In the genomic region with DNA sequence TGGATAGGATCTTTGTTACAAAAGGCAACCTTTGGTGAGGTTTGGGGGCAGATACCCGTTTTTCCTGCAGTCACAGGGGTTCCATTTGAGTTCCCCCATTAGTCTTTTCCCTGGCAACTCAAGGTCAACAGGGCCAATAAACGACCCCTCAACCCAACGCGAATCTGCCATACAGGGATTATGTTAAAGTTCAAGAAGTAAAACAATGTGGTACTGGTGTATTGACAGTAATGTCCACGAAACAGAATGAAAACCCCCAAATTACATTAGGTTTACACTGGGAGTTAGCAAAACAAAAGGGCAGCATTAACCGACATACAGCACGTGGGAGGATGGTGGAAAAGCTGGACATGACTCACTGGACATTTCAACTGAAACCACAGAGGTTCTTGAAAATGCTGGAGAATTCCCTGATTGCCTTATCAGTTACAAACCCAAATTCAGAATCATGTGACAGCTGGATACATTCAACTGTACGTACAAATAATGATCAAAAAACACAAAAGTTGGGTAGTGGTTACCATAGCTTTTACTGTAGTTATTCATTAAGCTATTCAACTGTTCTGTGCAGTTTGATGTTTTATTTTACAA, we compare ENCODE assay signal across 9 cellular contexts. TPM values are rescaled to one million over a fixed set of nuclear protein-coding genes. Genes with fewer than 3 reads are reported as not detected.
A peak's percentile ranks its signal among the peaks of the same experiment; 100 is the strongest.
DNase-seq lines count a peak whose midpoint lies in the region; ATAC-seq and TF ChIP-seq lines count a peak whose summit lies in the region.
"Had no signal": no experiment of that assay in that cellular context is flagged by ENCODE, and none has a peak within 500 bp of the region (broad histone marks: within the 10 kb centered on the region; RNA-seq: fewer than 3 reads in every experiment).

No MANE protein-coding gene starts in this region.

- H3K27me3 ChIP-seq in Panc1 (ENCODE audit: control insufficient read depth, insufficient read depth, low read length) (no peaks in the 10 kb centered on the region), ascending aorta (no peaks in the 10 kb centered on the region)

- in situ Hi-C loops in Caki2 (cut with HindIII; ENCODE audit: low pct_unique_long_range_greater_than_20kb, low sequenced_read_pairs): no loop called here
- in situ Hi-C loops in Panc1 (cut with HindIII; ENCODE audit: low pct_unique_long_range_greater_than_20kb, low sequenced_read_pairs): no loop called here

- DNase-seq in Caki2 (ENCODE audit: low read depth) (peak; percentile 52), Panc1 (ENCODE audit: low read depth, low spot score) (no peak), epithelial cell of esophagus (ENCODE audit: low read depth) (peak; percentile 32), non-pigmented ciliary epithelial cell (ENCODE audit: low read depth) (peak; percentile 76), DMS79 (lab: John Stamatoyannopoulos, UW) (no peak), ascending aorta (ENCODE audit: low spot score in 2 of 2) (no peak)
- DNase-seq in activated effector memory CD4-positive, alpha-beta T cell treated with Interleukin-2 at 50 U/mL for 16 hours: no peak

- POLR2A ChIA-PET in Panc1 (lab: Charles Lee): interaction anchor here (0.5 kb wide), 1 partner anchor 25 kb away, joined by 8 read pairs; no protein-coding TSS in a partner anchor

- peak overlapping the region; percentile 60 to 80 for H3K4me3 ChIP-seq in Panc1 (ENCODE audit: low read depth in 2 of 2, low read length in 2 of 2)
- no peak overlapping the region for H3K4me3 ChIP-seq in epithelial cell of esophagus (ENCODE audit: low read length)
- H3K4me3 ChIP-seq in ascending aorta: no peak overlapping the region

- peaks cover 3% of the 10 kb centered on the region; the same call in 1 of the 2 replicates for H3K9me3 ChIP-seq in Panc1 (ENCODE audit: control insufficient read depth, insufficient read depth, low read depth, low read length)
- H3K9me3 ChIP-seq in ascending aorta: no peaks in the 10 kb centered on the region
- H3K9me3 ChIP-seq: neutrophil had no signal

- CTCF ChIA-PET in Panc1 (lab: Charles Lee): interaction anchor here (0.6 to 1.0 kb wide), 2 partner anchors 50 to 156 kb away, joined by 3 read pairs; a partner anchor contains a TSS

- H3K4me1 ChIP-seq in Panc1 (ENCODE audit: control insufficient read depth, insufficient read depth, low read length) (peaks cover 12% of the 10 kb centered on the region), ascending aorta (peaks cover 3% of the 10 kb centered on the region in 2 donors)

- no peak for TF ChIP-seq CTCF in Panc1 (IDR thresholded peaks at IDR 0.05)
- TF ChIP-seq CTCF in epithelial cell of esophagus (IDR thresholded peaks at IDR 0.05; ENCODE audit: insufficient read depth, low read depth, low read length, missing control alignments): no peak
- TF ChIP-seq CTCF in ascending aorta (IDR thresholded peaks at IDR 0.05): no peak

- intact Hi-C loops in Panc1 (cut with micrococcal nuclease; ENCODE audit: unreplicated experiment) (loop anchor here (10.0 kb wide), 1 partner anchor 183 kb away; no protein-coding TSS in a partner anchor), ascending aorta (cut with DNase I) (no loop called here)

- no TSS peak for BruUV-seq in Panc1 (replicated peaks; lab: Mats Ljungman, UMichigan)

- H3K36me3 ChIP-seq in Panc1 (ENCODE audit: control insufficient read depth, insufficient read depth, low read length): no peaks in the 10 kb centered on the region
- H3K36me3 ChIP-seq in ascending aorta: peaks cover 7 to 15% of the 10 kb centered on the region in 2 donors

- no peak for ATAC-seq in Panc1
- ATAC-seq in GM21447 (IDR thresholded peaks at IDR 0.05; ENCODE audit: unreplicated experiment): no peak

- H3K27ac ChIP-seq in Panc1 (ENCODE audit: low read length) (peak overlapping the region; percentile 69), ascending aorta (no peak overlapping the region)
- H3K27ac ChIP-seq: neutrophil had no signal

RNA-seq across cellular contexts. Expression of a gene that starts 4.9 kb away (rescaled TPM):
- 78.6 and 105 TPM in 2 replicates for total RNA-seq in Caki2 (2014; rRNA removed; shearing (Covaris generic); ENCODE audit: low replicate concordance)
- total RNA-seq in Panc1 (2021; ENCODE audit: unreplicated experiment): 104 TPM
- polyA plus RNA-seq in Panc1 (2012; ENCODE audit: insufficient read length): 162 TPM
- 97.9 TPM for total RNA-seq in ascending aorta

RNA-seq across cellular contexts. Expression of a gene that starts 18.0 kb away (rescaled TPM):
- 20.8 and 26.1 TPM in 2 replicates for total RNA-seq in Caki2 (2014; rRNA removed; shearing (Covaris generic); ENCODE audit: low replicate concordance)
- total RNA-seq in Panc1 (2021; ENCODE audit: unreplicated experiment) (35.3 TPM), ascending aorta (21.0 TPM)
- 27.4 TPM for polyA plus RNA-seq in Panc1 (2012; ENCODE audit: insufficient read length)

Comparison
In these comparisons a context has a peak if more than half of its experiments do, and no peak if none do; other contexts are left out.
1. DNase-seq: peak in Caki2 (single experiment), epithelial cell of esophagus (single experiment) and non-pigmented ciliary epithelial cell (single experiment); none in Panc1 (single experiment), activated effector memory CD4-positive, alpha-beta T cell treated with Interleukin-2 at 50 U/mL for 16 hours (single experiment), DMS79 (single experiment) and ascending aorta (0 of 2).
2. H3K4me3 ChIP-seq: peak in Panc1 (2 of 2); none in epithelial cell of esophagus (single experiment) and ascending aorta (0 of 2).